ENCODE assay signal across 8 cellular contexts in the genomic region with DNA sequence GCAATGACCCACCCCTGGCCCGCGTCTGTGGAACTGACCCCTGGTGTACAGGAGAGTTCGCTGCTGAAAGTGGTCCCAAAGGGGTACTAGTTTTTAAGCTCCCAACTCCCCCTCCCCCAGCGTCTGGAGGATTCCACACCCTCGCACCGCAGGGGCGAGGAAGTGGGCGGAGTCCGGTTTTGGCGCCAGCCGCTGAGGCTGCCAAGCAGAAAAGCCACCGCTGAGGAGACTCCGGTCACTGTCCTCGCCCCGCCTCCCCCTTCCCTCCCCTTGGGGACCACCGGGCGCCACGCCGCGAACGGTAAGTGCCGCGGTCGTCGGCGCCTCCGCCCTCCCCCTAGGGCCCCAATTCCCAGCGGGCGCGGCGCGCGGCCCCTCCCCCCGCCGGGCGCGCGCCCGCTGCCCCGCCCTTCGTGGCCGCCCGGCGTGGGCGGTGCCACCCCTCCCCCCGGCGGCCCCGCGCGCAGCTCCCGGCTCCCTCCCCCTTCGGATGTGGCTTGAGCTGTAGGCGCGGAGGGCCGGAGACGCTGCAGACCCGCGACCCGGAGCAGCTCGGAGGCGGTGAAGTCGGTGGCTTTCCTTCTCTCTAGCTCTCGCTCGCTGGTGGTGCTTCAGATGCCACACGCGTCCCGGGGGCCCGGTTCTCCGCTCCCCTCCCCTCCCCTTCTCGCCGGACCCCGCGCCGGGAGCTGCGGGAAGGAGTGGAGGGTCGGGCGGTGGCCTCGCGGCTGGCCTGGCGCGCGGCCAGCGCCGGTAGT. TPM values are rescaled to one million over a fixed set of nuclear protein-coding genes. Genes with fewer than 3 reads are reported as not detected.
DNase-seq lines count a peak whose midpoint lies in the region; ATAC-seq and TF ChIP-seq lines count a peak whose summit lies in the region.

A gene (plus strand): TSS at position 485 of the 758 bp plus-strand sequence. CDS start 1,254 bp downstream, outside the sequence.

- peaks cover 6% of the 10 kb centered on the region for H3K27me3 Mint-ChIP-seq in activated CD4-positive, alpha-beta memory T cell treated with anti-CD3 and anti-CD28 coated beads for 36 hours

- intact Hi-C loops in activated CD4-positive, alpha-beta memory T cell treated with anti-CD3 and anti-CD28 coated beads for 36 hours (cut with micrococcal nuclease) = loop anchor here (1.0 to 10.0 kb wide), 9 partner anchors 93 to 1539 kb away; a partner anchor contains a TSS
- intact Hi-C loops in lower leg skin (cut with DNase I; ENCODE audit: low total_unique reads) = loop anchor here (10.0 kb wide), 1 partner anchor 963 kb away; a partner anchor contains a TSS

- peaks cover 25 to 29% of the 10 kb centered on the region in 2 donors for H3K4me1 ChIP-seq in duodenal mucosa (ENCODE audit: control insufficient read depth in 1 of 2, insufficient read depth in 2 of 2, low read length in 2 of 2)

- H3K9ac ChIP-seq in duodenal mucosa (ENCODE audit: low read depth in 1 of 2, low read length in 2 of 2) = peak within 1 kb of the TSS; percentile 100

- CTCF ChIA-PET in activated CD4-positive, alpha-beta memory T cell treated with anti-CD3 and anti-CD28 coated beads for 36 hours (lab: Charles Lee) = interaction anchor here (1.2 to 4.0 kb wide), 4 partner anchors 45 to 168 kb away, joined by 3 to 15 read pairs (median 6); a partner anchor contains a TSS

- DNase-seq in CD1c-positive myeloid dendritic cell (ENCODE audit: extremely low spot score) (peak; percentile 87), NCI-H82 treated with DMSO at 0.1 percent for 48 hours (lab: John Stamatoyannopoulos, UW; ENCODE audit: unreplicated experiment) (peak; percentile 93), lower leg skin (ENCODE audit: low spot score in 2 of 2) (peak; percentile 94 to 98)
- DNase-seq in activated CD4-positive, alpha-beta memory T cell treated with anti-CD3 and anti-CD28 coated beads for 36 hours = peak; percentile 95
- DNase-seq in stimulated activated CD4-positive, alpha-beta T cell treated with anti-CD3 and anti-CD28 coated beads, Interleukin-4, amount 100 ng/mL, for 48 hours (ENCODE audit: low read depth in 2 of 2) = peak; percentile 84 to 90

- peaks cover 38% of the 10 kb centered on the region for H3K4me1 Mint-ChIP-seq in activated CD4-positive, alpha-beta memory T cell treated with anti-CD3 and anti-CD28 coated beads for 36 hours (ENCODE audit: low read depth)

- H3K4me3 Mint-ChIP-seq in activated CD4-positive, alpha-beta memory T cell treated with anti-CD3 and anti-CD28 coated beads for 36 hours = peak within 1 kb of the TSS; percentile 99

- no peak for TF ChIP-seq CTCF in lower leg skin (IDR thresholded peaks at IDR 0.05)

- peaks cover 78% of the 10 kb centered on the region for H3K36me3 Mint-ChIP-seq in activated CD4-positive, alpha-beta memory T cell treated with anti-CD3 and anti-CD28 coated beads for 36 hours

- H3K36me3 ChIP-seq in duodenal mucosa (ENCODE audit: control insufficient read depth in 1 of 2, insufficient read depth in 2 of 2, low read length in 2 of 2) = peaks cover 11 to 14% of the 10 kb centered on the region in 2 donors

- H3K27ac ChIP-seq in duodenal mucosa (ENCODE audit: low read depth, low read length) = peak within 1 kb of the TSS; percentile 100

- POLR2A ChIA-PET in activated CD4-positive, alpha-beta memory T cell treated with anti-CD3 and anti-CD28 coated beads for 36 hours (lab: Charles Lee) = interaction anchor here (0.6 to 8.4 kb wide), 11 partner anchors 9 to 1539 kb away, joined by 3 to 142 read pairs (median 10); a partner anchor contains a TSS

- WGBS in lower leg skin, 2 donors = 1 to 2% methylated on average over 11 to 27 of the region's 84 CpGs

- ATAC-seq in GM19438 (IDR thresholded peaks at IDR 0.05; ENCODE audit: low read depth, unreplicated experiment) (peak; percentile 40), HG03565 (IDR thresholded peaks at IDR 0.05; ENCODE audit: unreplicated experiment) (peak; percentile 29)

- peak in 1 of 2 donors; percentile 1 for TF ChIP-seq POLR2A in lower leg skin (IDR thresholded peaks at IDR 0.05)

- peaks cover 0 to 2% of the 10 kb centered on the region in 2 donors for H3K9me3 ChIP-seq in duodenal mucosa (ENCODE audit: control insufficient read depth in 1 of 2, low read length in 2 of 2)

- peak within 1 kb of the TSS; percentile 100 for H3K4me3 ChIP-seq in duodenal mucosa (ENCODE audit: low read depth in 1 of 2, low read length in 2 of 2)
- peak within 1 kb of the TSS; percentile 95 for H3K4me3 ChIP-seq in lower leg skin (ENCODE audit: low read depth, poor library complexity, severe bottlenecking)

- H3K27ac Mint-ChIP-seq in activated CD4-positive, alpha-beta memory T cell treated with anti-CD3 and anti-CD28 coated beads for 36 hours = peak within 1 kb of the TSS; percentile 100

- no peaks in the 10 kb centered on the region for H3K27me3 ChIP-seq in duodenal mucosa (ENCODE audit: control insufficient read depth in 1 of 2, insufficient read depth in 2 of 2, low read length in 2 of 2)

- peaks cover 2% of the 10 kb centered on the region for H3K9me3 Mint-ChIP-seq in activated CD4-positive, alpha-beta memory T cell treated with anti-CD3 and anti-CD28 coated beads for 36 hours

RNA-seq across cellular contexts. Expression of the gene that starts here (rescaled TPM):
- total RNA-seq in activated CD4-positive, alpha-beta memory T cell treated with anti-CD3 and anti-CD28 coated beads for 36 hours = 100 to 1,000 TPM; 278 to 281 TPM
- total RNA-seq in lower leg skin = 10 to 100 TPM; 43.1 to 60.5 (median 51.9) TPM

Comparison
In these comparisons a context has a peak if more than half of its experiments do, and no peak if none do; other contexts are left out.
1. Peak in every context shown above with its lines: DNase-seq, ATAC-seq, H3K4me3 ChIP-seq and H3K27ac ChIP-seq.
2. RNA of the gene that starts here (total RNA-seq): 278 to 281 TPM in activated CD4-positive, alpha-beta memory T cell treated with anti-CD3 and anti-CD28 coated beads for 36 hours; 43.1 to 60.5 TPM in lower leg skin; every median in the first group is over 4 times any median in the second.